Comparison of ENCODE assay signal across 11 cellular contexts in the genomic region with DNA sequence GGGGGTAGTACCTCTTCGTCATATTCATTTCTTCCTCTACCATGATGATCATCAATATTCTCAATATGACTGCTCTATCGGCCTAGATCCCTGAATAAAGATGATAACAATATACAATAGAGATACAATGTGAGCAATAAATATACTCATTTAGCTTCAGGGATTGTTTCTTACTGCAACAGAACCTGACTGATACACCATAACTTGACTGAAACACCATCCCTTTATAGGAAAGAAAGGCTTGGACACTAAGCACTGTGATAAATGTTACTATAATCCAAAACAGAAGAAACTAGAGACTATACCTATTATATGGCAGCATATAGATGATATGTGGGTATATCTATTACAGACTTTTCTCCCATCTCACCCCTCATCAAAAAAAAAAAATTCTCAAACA. TPM values are rescaled to one million over a fixed set of nuclear protein-coding genes. Genes with fewer than 3 reads are reported as not detected.
"Had no signal": no experiment of that assay in that cellular context is flagged by ENCODE, and none has a peak within 500 bp of the region (broad histone marks: within the 10 kb centered on the region; RNA-seq: fewer than 3 reads in every experiment).

No MANE protein-coding gene starts in this region.

- DNase-seq: activated CD4-positive, alpha-beta T cell treated with anti-CD3 and anti-CD28 coated beads for 36 hours; activated CD8-positive, alpha-beta memory T cell treated with anti-CD3 and anti-CD28 coated beads, Interleukin-2, amount 50 U/mL, for 4 hours; activated CD8-positive, alpha-beta T cell treated with anti-CD3 and anti-CD28 coated beads for 36 hours; activated naive CD4-positive, alpha-beta T cell treated with Interleukin-2 at 50 U/mL for 16 hours; central memory CD4-positive, alpha-beta T cell; effector memory CD4-positive, alpha-beta T cell; nephron progenitor cell; T-cell; upper lobe of left lung had no signal

- H3K27me3 ChIP-seq: SJSA1, upper lobe of left lung had no signal

- ATAC-seq: activated CD4-positive, alpha-beta T cell treated with anti-CD3 and anti-CD28 coated beads for 36 hours; activated CD8-positive, alpha-beta T cell treated with anti-CD3 and anti-CD28 coated beads for 36 hours; stimulated activated effector memory CD8-positive, alpha-beta T cell treated with anti-CD3 and anti-CD28 coated beads, Interleukin-12 subunit alpha, Interleukin-12 subunit beta, amount 100 ng/mL, for 72 hours; T-cell had no signal

- H3K9me3 ChIP-seq: SJSA1, upper lobe of left lung had no signal

- H3K36me3 ChIP-seq: SJSA1, upper lobe of left lung had no signal

RNA-seq across cellular contexts. Expression of a gene that starts 1.2 kb away (rescaled TPM):
- total RNA-seq: activated CD4-positive, alpha-beta T cell treated with anti-CD3 and anti-CD28 coated beads for 36 hours; activated CD8-positive, alpha-beta T cell treated with anti-CD3 and anti-CD28 coated beads for 36 hours; T-cell had no signal
